In the genomic region with DNA sequence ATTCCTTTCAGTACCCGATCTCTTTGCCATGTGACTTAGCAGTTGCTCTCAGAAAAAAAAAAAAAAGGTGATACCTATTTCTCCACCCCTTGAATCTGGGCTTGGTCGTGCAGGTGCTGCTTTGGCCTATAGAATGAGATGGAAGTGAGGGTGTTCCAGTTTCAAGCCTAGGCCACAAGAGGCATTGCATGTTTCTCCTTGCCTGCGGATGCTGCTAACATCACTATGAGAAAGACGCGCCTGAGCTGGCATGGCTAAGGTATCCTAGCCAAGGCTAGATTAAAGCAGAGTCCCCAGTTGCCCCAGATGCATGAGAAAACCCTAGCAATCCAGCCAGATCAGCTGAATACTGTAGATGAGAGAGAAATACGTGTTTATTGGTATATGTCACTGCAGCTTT, we compare ENCODE assay signal across 26 cellular contexts. TPM values are rescaled to one million over a fixed set of nuclear protein-coding genes. Genes with fewer than 3 reads are reported as not detected.
DNase-seq lines count a peak whose midpoint lies in the region; ATAC-seq, FAIRE-seq and TF ChIP-seq lines count a peak whose summit lies in the region.
"Had no signal": no experiment of that assay in that cellular context is flagged by ENCODE, and none has a peak within 500 bp of the region (broad histone marks: within the 10 kb centered on the region; RNA-seq: fewer than 3 reads in every experiment).

No MANE protein-coding gene starts in this region.

- H3K4me1 Mint-ChIP-seq in H9, result no peaks in the 10 kb centered on the region
- peaks cover 2% of the 10 kb centered on the region for H3K4me1 Mint-ChIP-seq in activated naive CD8-positive, alpha-beta T cell treated with anti-CD3 and anti-CD28 coated beads for 36 hours

- TF ChIP-seq EP300 in A549 (IDR thresholded peaks at IDR 0.05) (no peak), K562 (IDR thresholded peaks at IDR 0.05; ENCODE audit: low read length) (no peak)

- 58% methylated on average over 6 of the region's 6 CpGs for WGBS in A549 (ENCODE audit: missing lambda C conversion rate)
- WGBS in H9 (ENCODE audit: extremely low coverage, insufficient read length, low lambda C conversion rate), result no CpG with 5 or more reads among the region's 6 CpGs
- 17% methylated on average over 6 of the region's 6 CpGs for WGBS in K562 (ENCODE audit: insufficient coverage, low coverage, missing lambda C conversion rate)
- WGBS in mesenchymal stem cell, result 69% methylated on average over 5 of the region's 6 CpGs

- FAIRE-seq in A549 (lab: Jason Lieb, UNC), result no peak
- peak; percentile 56 for FAIRE-seq in K562 (lab: Jason Lieb, UNC)
- FAIRE-seq: A204.1, GM12878, HTR-8/SVneo had no signal

- H3K27ac ChIP-seq in A549, result no peak overlapping the region
- H3K27ac ChIP-seq in H9 (ENCODE audit: insufficient read length, low read depth, low read length), result no peak overlapping the region
- no peak overlapping the region for H3K27ac ChIP-seq in K562 (ENCODE audit: extremely low read depth, low read depth, low read length)
- no peak overlapping the region for H3K27ac ChIP-seq in mesenchymal stem cell (ENCODE audit: low read length, poor library complexity, severe bottlenecking)
- H3K27ac ChIP-seq: BLaER1 had no signal

- no peaks in the 10 kb centered on the region for H3K4me1 ChIP-seq in A549
- no peaks in the 10 kb centered on the region for H3K4me1 ChIP-seq in H9 (ENCODE audit: insufficient read depth, low read length)
- peaks cover 0 to 6% of the 10 kb centered on the region in 2 experiments; a peak in 2 of 5 replicates for H3K4me1 ChIP-seq in K562 (replicated peaks in 1 of 2; ENCODE audit: control insufficient read depth in 2 of 2, insufficient read depth in 2 of 2, low read length in 2 of 2)
- peaks cover 2% of the 10 kb centered on the region for H3K4me1 ChIP-seq in mesenchymal stem cell (ENCODE audit: control insufficient read depth, insufficient read depth, low read depth, low read length)

- H2BK20ac ChIP-seq in H9 (ENCODE audit: low read depth, low read length, poor library complexity, severe bottlenecking), result no peak overlapping the region

- DNase-seq in A549 (ENCODE audit: low read depth in 1 of 2, low spot score in 1 of 2), result no peak
- DNase-seq in H9, result peak; percentile 43
- DNase-seq in K562 (ENCODE audit: extremely low read depth in 1 of 4, low spot score in 3 of 4), result no peak
- DNase-seq in islet precursor cell, result peak; percentile 47
- DNase-seq in NCI-H345 (lab: John Stamatoyannopoulos, UW), result no peak
- no peak for DNase-seq in activated naive CD8-positive, alpha-beta T cell treated with anti-CD3 and anti-CD28 coated beads for 36 hours
- no peak for DNase-seq in foreskin melanocyte
- DNase-seq in mesenchymal stem cell, result no peak
- DNase-seq: CD4-positive, alpha-beta memory T cell; GF-D8; GOT3; HFFc6; NCI-H1092 treated with DMSO at 0.1 percent for 48 hours; NCI-H146; NCI-H2029 treated with DMSO at 0.1 percent for 48 hours; NK-92 treated with Interleukin-12 subunit alpha and Interleukin-12 subunit beta, amount 100 ng/mL, for 24 hours; RPMI8226; SIG-M5 had no signal

- H2AFZ ChIP-seq in H9 (ENCODE audit: low read length) (no peak overlapping the region), K562 (ENCODE audit: low read depth, low read length) (no peak overlapping the region), mesenchymal stem cell (ENCODE audit: low read depth, low read length) (no peak overlapping the region)

- H3K9me3 Mint-ChIP-seq in H9, result no peaks in the 10 kb centered on the region; a peak in 1 of 5 replicates
- no peaks in the 10 kb centered on the region for H3K9me3 Mint-ChIP-seq in activated naive CD8-positive, alpha-beta T cell treated with anti-CD3 and anti-CD28 coated beads for 36 hours
- H3K9me3 Mint-ChIP-seq: CD4-positive, alpha-beta memory T cell; HFFc6 had no signal

- H3K9me3 ChIP-seq in A549 (no peaks in the 10 kb centered on the region), H9 (ENCODE audit: control insufficient read depth, low read depth, low read length) (no peaks in the 10 kb centered on the region), K562 (replicated peaks; ENCODE audit: control insufficient read depth, insufficient read depth, low read depth, low read length) (no peaks in the 10 kb centered on the region), mesenchymal stem cell (ENCODE audit: control insufficient read depth, low read length) (no peaks in the 10 kb centered on the region)
- H3K9me3 ChIP-seq: BLaER1 had no signal

- H3K14ac ChIP-seq in H9 (ENCODE audit: insufficient read depth, low read length) (no peak overlapping the region), mesenchymal stem cell (ENCODE audit: low read length in 2 of 2) (no peak overlapping the region)

- ATAC-seq in A549 (peak; percentile 52 to 62; a peak in 4 of 6 replicates), K562 (peak; percentile 60; the same call in 2 of the 3 replicates)
- ATAC-seq: GM12878, SK-N-SH treated with all-trans-retinoic acid at 6 μM for 48 hours had no signal

- no peak overlapping the region for H2BK15ac ChIP-seq in H9 (ENCODE audit: low read depth, low read length)
- no peak overlapping the region for H2BK15ac ChIP-seq in mesenchymal stem cell (ENCODE audit: low read depth, poor library complexity, severe bottlenecking)

- H4K91ac ChIP-seq in H9 (ENCODE audit: insufficient read length, low read depth, low read length) (no peak overlapping the region), mesenchymal stem cell (ENCODE audit: low read length) (no peak overlapping the region)

- H3K9ac ChIP-seq in H9 (ENCODE audit: extremely low read depth, insufficient read length, low read length), result no peak overlapping the region
- H3K9ac ChIP-seq in K562 (ENCODE audit: insufficient read depth in 1 of 2, low read depth in 2 of 2, low read length in 2 of 2), result no peak overlapping the region
- no peak overlapping the region for H3K9ac ChIP-seq in mesenchymal stem cell (ENCODE audit: low read length)
- H3K9ac ChIP-seq: BLaER1 had no signal

- peaks cover 16% of the 10 kb centered on the region for H3K27me3 Mint-ChIP-seq in H9 (ENCODE audit: low read depth)
- H3K27me3 Mint-ChIP-seq in activated naive CD8-positive, alpha-beta T cell treated with anti-CD3 and anti-CD28 coated beads for 36 hours, result peaks cover 6% of the 10 kb centered on the region
- H3K27me3 Mint-ChIP-seq: IgD-negative memory B cell had no signal

- no peaks in the 10 kb centered on the region for H3K79me2 ChIP-seq in H9 (ENCODE audit: insufficient read depth, low read length)
- H3K79me2 ChIP-seq in K562 (ENCODE audit: control insufficient read depth, insufficient read depth, low read length), result no peaks in the 10 kb centered on the region

- POLR2A ChIA-PET in A549 (lab: Yijun Ruan, JAX), result no interaction called here
- POLR2A ChIA-PET in K562 (lab: Yijun Ruan, JAX), result interaction anchor here (0.6 to 1.7 kb wide), 2 partner anchors 13 to 97 kb away, joined by 3 to 5 read pairs; no protein-coding TSS in a partner anchor

- H3K4ac ChIP-seq in H9 (ENCODE audit: low read depth, low read length) (no peak overlapping the region), mesenchymal stem cell (ENCODE audit: low read depth in 1 of 2, low read length in 2 of 2) (no peak overlapping the region)

- H3K79me1 ChIP-seq in H9 (ENCODE audit: insufficient read depth, low read depth, low read length, poor library complexity, severe bottlenecking), result no peaks in the 10 kb centered on the region
- no peaks in the 10 kb centered on the region for H3K79me1 ChIP-seq in mesenchymal stem cell (replicated peaks; ENCODE audit: low read length, poor library complexity, severe bottlenecking)

- no peak overlapping the region; a peak in 1 of 7 replicates for H3K27ac Mint-ChIP-seq in H9
- no peak overlapping the region for H3K27ac Mint-ChIP-seq in activated naive CD8-positive, alpha-beta T cell treated with anti-CD3 and anti-CD28 coated beads for 36 hours
- H3K27ac Mint-ChIP-seq: CD4-positive, alpha-beta memory T cell; HFFc6; IgD-negative memory B cell had no signal

- no peak overlapping the region for H4K5ac ChIP-seq in H9 (ENCODE audit: insufficient read length, low read depth, low read length)

- TF ChIP-seq CTCF in A549 (IDR thresholded peaks at IDR 0.05) (no peak), H9 (conservative IDR thresholded peaks at IDR 0.05) (no peak; the same call in 1 of the 3 replicates), K562 (IDR thresholded peaks at IDR 0.05 in 2 of 3, conservative IDR thresholded peaks at IDR 0.05 in 1 of 3; ENCODE audit: insufficient read depth in 2 of 3, low read depth in 1 of 3, low read length in 3 of 3) (peak in 1 of 3 experiments; percentile 3; a peak in 1 of 6 replicates)

- H3K4me2 ChIP-seq in A549, result no peak overlapping the region
- H3K4me2 ChIP-seq in H9 (ENCODE audit: insufficient read depth, insufficient read length, low read length), result no peak overlapping the region
- no peak overlapping the region for H3K4me2 ChIP-seq in K562 (ENCODE audit: insufficient read depth, low read length)
- H3K4me2 ChIP-seq in mesenchymal stem cell (ENCODE audit: low read length, poor library complexity, severe bottlenecking), result no peak overlapping the region
- H3K4me2 ChIP-seq: BLaER1 had no signal

- H3K18ac ChIP-seq in H9 (ENCODE audit: insufficient read length, low read depth, low read length), result no peak overlapping the region
- H3K18ac ChIP-seq in mesenchymal stem cell (ENCODE audit: low read depth in 1 of 2, low read length in 2 of 2), result no peak overlapping the region

- H3K9me1 ChIP-seq in K562 (ENCODE audit: control insufficient read depth, insufficient read depth, low read length), result no peaks in the 10 kb centered on the region

- H4K20me1 ChIP-seq in H9 (ENCODE audit: control insufficient read depth, insufficient read depth, insufficient read length), result no peaks in the 10 kb centered on the region
- H4K20me1 ChIP-seq in K562 (replicated peaks; ENCODE audit: control insufficient read depth, insufficient read depth, low read length), result peaks cover 4% of the 10 kb centered on the region; the same call in 1 of the 2 replicates
- H4K20me1 ChIP-seq: BLaER1 had no signal

- intact Hi-C loops in K562 (cut with micrococcal nuclease), result loop anchor here (10.0 kb wide), 1 partner anchor 814 kb away; no protein-coding TSS in a partner anchor

- no peak overlapping the region; a peak in 1 of 5 replicates for H3K4me3 Mint-ChIP-seq in H9
- H3K4me3 Mint-ChIP-seq in activated naive CD8-positive, alpha-beta T cell treated with anti-CD3 and anti-CD28 coated beads for 36 hours, result no peak overlapping the region
- H3K4me3 Mint-ChIP-seq: CD4-positive, alpha-beta memory T cell; HFFc6; IgD-negative memory B cell had no signal

- H3K56ac ChIP-seq in H9 (ENCODE audit: insufficient read length, low read depth, low read length), result no peak overlapping the region

- TF ChIP-seq RAD21 in A549 (conservative IDR thresholded peaks at IDR 0.05 in 1 of 2, IDR thresholded peaks at IDR 0.05 in 1 of 2) (no peak), K562 (CRISPR knock-in tag; conservative IDR thresholded peaks at IDR 0.05 in 1 of 2, IDR thresholded peaks at IDR 0.05 in 1 of 2) (no peak)

- H3K36me3 Mint-ChIP-seq in H9 (ENCODE audit: insufficient read depth in 1 of 3, low read depth in 3 of 3), result no peaks in the 10 kb centered on the region
- H3K36me3 Mint-ChIP-seq in activated naive CD8-positive, alpha-beta T cell treated with anti-CD3 and anti-CD28 coated beads for 36 hours, result no peaks in the 10 kb centered on the region
- H3K36me3 Mint-ChIP-seq: CD4-positive, alpha-beta memory T cell; IgD-negative memory B cell had no signal

- no peak overlapping the region for H2BK12ac ChIP-seq in H9 (ENCODE audit: insufficient read length, low read depth, low read length)
- H2BK12ac ChIP-seq in mesenchymal stem cell (ENCODE audit: low read length in 2 of 2), result no peak overlapping the region

- no peak for TF ChIP-seq POLR2A in A549 (IDR thresholded peaks at IDR 0.05; ENCODE audit: low read length)
- TF ChIP-seq POLR2A in K562 (conservative IDR thresholded peaks at IDR 0.05), result no peak

- no peak overlapping the region for H4K8ac ChIP-seq in H9 (replicated peaks; ENCODE audit: insufficient read length, low read depth, low read length)
- no peak overlapping the region for H4K8ac ChIP-seq in mesenchymal stem cell (ENCODE audit: low read length)

- H3K27me3 ChIP-seq in H9 (ENCODE audit: insufficient read depth, low read length) (no peaks in the 10 kb centered on the region), K562 (ENCODE audit: control insufficient read depth in 2 of 2, insufficient read depth in 2 of 2, low read length in 2 of 2) (peaks cover 0 to 15% of the 10 kb centered on the region in 2 experiments; a peak in 2 of 5 replicates), mesenchymal stem cell (ENCODE audit: control insufficient read depth in 1 of 2, insufficient read depth in 1 of 2, low read length in 2 of 2) (no peaks in the 10 kb centered on the region)
- H3K27me3 ChIP-seq: BLaER1 had no signal

- no peaks in the 10 kb centered on the region for H3K23me2 ChIP-seq in H9 (ENCODE audit: insufficient read length, low read depth, low read length, poor library complexity, severe bottlenecking)

- H2AK5ac ChIP-seq in H9 (ENCODE audit: insufficient read length, low read length), result no peak overlapping the region
- H2AK5ac ChIP-seq in mesenchymal stem cell (ENCODE audit: low read length, severe bottlenecking), result no peak overlapping the region

- in situ Hi-C loops in K562 (cut with MboI), result no loop called here

- H2BK5ac ChIP-seq in H9 (ENCODE audit: insufficient read length, low read length) (no peak overlapping the region), mesenchymal stem cell (ENCODE audit: low read depth, low read length, poor library complexity, severe bottlenecking) (no peak overlapping the region)

- CTCF ChIA-PET in A549 (lab: Yijun Ruan, JAX), result interaction anchor here (0.7 to 1.0 kb wide), 2 partner anchors 17 to 40 kb away, joined by 3 read pairs; no protein-coding TSS in a partner anchor
- CTCF ChIA-PET in K562 (lab: Yijun Ruan, JAX; ENCODE audit: low intra/inter-chr PET ratio), result no interaction called here

- H3K36me3 ChIP-seq in K562 (ENCODE audit: control insufficient read depth, insufficient read depth, low read length), result no peaks in the 10 kb centered on the region
- no peaks in the 10 kb centered on the region for H3K36me3 ChIP-seq in mesenchymal stem cell (ENCODE audit: control insufficient read depth in 1 of 2, insufficient read depth in 2 of 2, low read depth in 1 of 2, low read length in 2 of 2)
- H3K36me3 ChIP-seq: BLaER1 had no signal

- no peak overlapping the region for H2BK120ac ChIP-seq in H9 (ENCODE audit: low read depth, low read length, poor library complexity, severe bottlenecking)
- H2BK120ac ChIP-seq in mesenchymal stem cell (ENCODE audit: low read depth, low read length), result no peak overlapping the region

- no TSS peak for BruUV-seq in K562 (replicated peaks; lab: Mats Ljungman, UMichigan)

- no peak overlapping the region for H3K23ac ChIP-seq in H9 (ENCODE audit: insufficient read length, low read depth, low read length)
- no peak overlapping the region for H3K23ac ChIP-seq in mesenchymal stem cell (ENCODE audit: low read length in 2 of 2)

- no peak overlapping the region for H3T11ph ChIP-seq in H9 (ENCODE audit: low read length)

- H3K4me3 ChIP-seq in A549 (no peak overlapping the region), K562 (no peak overlapping the region), mesenchymal stem cell (ENCODE audit: insufficient read depth in 1 of 2, low read depth in 1 of 2, low read length in 2 of 2) (no peak overlapping the region)
- H3K4me3 ChIP-seq: BLaER1, GM12878 had no signal

RNA-seq across cellular contexts. Expression of a gene that starts 14.7 kb away (rescaled TPM):
- polyA plus RNA-seq in A549 (2011; rRNA removed) (0.06 and 0.12 TPM in 2 replicates), A549 (2017; fragmentation: RNase III; extraction: RNeasy Plus Mini Kit Qiagen cat#74134 plus additional on column Dnase treatment) (not detected in 3 replicates), K562 (2011; rRNA removed) (0.03 TPM in 1 of 2 replicates, not detected in the other), K562 (2014; fragmentation: Illumina TruSeq; extraction: Trizol) (not detected in 2 replicates), K562 (2014; fragmentation: Nextera tagmentation; extraction: Ambion mirVana) (not detected), K562 (2014; rRNA removed) (0.64 TPM in 1 of 2 replicates, not detected in the other)
- polyA plus RNA-seq in A549 (2012; cell fraction: cytosol; rRNA removed), result 0.04 and 0.10 TPM in 2 replicates
- polyA plus RNA-seq in A549 (2012; cell fraction: nucleus; rRNA removed), result 0.02 and 0.15 TPM in 2 replicates
- polyA minus RNA-seq in A549 (2011; rRNA and poly(A)+ RNA removed), result not detected in 2 replicates
- total RNA-seq in H9 (2021) (0.13 TPM in 1 of 2 replicates, not detected in the other), K562 (2014; rRNA removed) (not detected in 2 replicates), K562 (2014; rRNA removed; fragmentation: Illumina TruSeq; extraction: Trizol) (not detected in 2 replicates), K562 (2015; rRNA removed; fragmentation: Illumina TruSeq; extraction: Trizol) (not detected in 2 replicates), K562 (2021) (0.20 and 0.22 TPM in 2 replicates)
- not detected in 2 replicates for total RNA-seq in K562 (2011; cell fraction: chromatin; rRNA removed; ENCODE audit: low replicate concordance)
- not detected in 2 replicates for total RNA-seq in K562 (2011; cell fraction: nucleolus; rRNA removed)
- not detected in 2 replicates for total RNA-seq in K562 (2011; cell fraction: nucleoplasm; rRNA removed)
- polyA plus RNA-seq in K562 (2011; cell fraction: cytosol; rRNA removed), result 0.03 TPM in 1 of 2 replicates, not detected in the other
- polyA plus RNA-seq in K562 (2011; cell fraction: nucleus; rRNA removed), result 0.13 TPM in 1 of 2 replicates, not detected in the other
- polyA plus RNA-seq in K562 (2012), result 0.12 TPM in 1 of 2 replicates, not detected in the other
- 0.39 TPM in 1 of 2 replicates, not detected in the other for polyA minus RNA-seq in K562 (2011; rRNA and poly(A)+ RNA removed)
- not detected in 2 replicates for polyA minus RNA-seq in K562 (2011; cell fraction: cytosol; rRNA and poly(A)+ RNA removed)
- polyA minus RNA-seq in K562 (2011; cell fraction: nucleus; rRNA and poly(A)+ RNA removed), result not detected in 2 replicates
- not detected for total RNA-seq in activated naive CD8-positive, alpha-beta T cell treated with anti-CD3 and anti-CD28 coated beads for 36 hours
- polyA plus RNA-seq in mesenchymal stem cell (2013, experiment 1 of 2), result 0.06 TPM
- polyA plus RNA-seq in mesenchymal stem cell (2013, experiment 2 of 2), result 0.12 TPM
- total RNA-seq: NCI-H460, OCI-LY7 had no signal

RNA-seq across cellular contexts. Expression of a gene that starts 54.6 kb away (rescaled TPM):
- polyA plus RNA-seq in A549 (2011; rRNA removed) (0.15 and 0.22 TPM in 2 replicates), A549 (2017; fragmentation: RNase III; extraction: RNeasy Plus Mini Kit Qiagen cat#74134 plus additional on column Dnase treatment) (0.05 to 0.24 TPM (median 0.22 TPM) in 3 replicates), K562 (2011; rRNA removed) (1.1 and 1.5 TPM in 2 replicates), K562 (2014; fragmentation: Illumina TruSeq; extraction: Trizol) (0.03 and 0.09 TPM in 2 replicates), K562 (2014; fragmentation: Nextera tagmentation; extraction: Ambion mirVana) (not detected), K562 (2014; rRNA removed) (0.01 and 0.07 TPM in 2 replicates)
- polyA plus RNA-seq in A549 (2012; cell fraction: cytosol; rRNA removed), result 0.05 and 0.09 TPM in 2 replicates
- polyA plus RNA-seq in A549 (2012; cell fraction: nucleus; rRNA removed), result 0.18 and 0.38 TPM in 2 replicates
- 0.25 and 0.54 TPM in 2 replicates for polyA minus RNA-seq in A549 (2011; rRNA and poly(A)+ RNA removed)
- total RNA-seq in H9 (2021) (2.2 and 3.9 TPM in 2 replicates), K562 (2014; rRNA removed) (0.09 TPM in 1 of 2 replicates, not detected in the other), K562 (2014; rRNA removed; fragmentation: Illumina TruSeq; extraction: Trizol) (0.07 and 0.13 TPM in 2 replicates), K562 (2015; rRNA removed; fragmentation: Illumina TruSeq; extraction: Trizol) (not detected in 2 replicates), K562 (2021) (0.51 and 0.86 TPM in 2 replicates)
- total RNA-seq in K562 (2011; cell fraction: chromatin; rRNA removed; ENCODE audit: low replicate concordance), result 2.1 and 7.7 TPM in 2 replicates
- total RNA-seq in K562 (2011; cell fraction: nucleolus; rRNA removed), result 1.8 and 5.2 TPM in 2 replicates
- 3.0 and 3.6 TPM in 2 replicates for total RNA-seq in K562 (2011; cell fraction: nucleoplasm; rRNA removed)
- polyA plus RNA-seq in K562 (2011; cell fraction: cytosol; rRNA removed), result 0.71 and 1.6 TPM in 2 replicates
- polyA plus RNA-seq in K562 (2011; cell fraction: nucleus; rRNA removed), result 2.5 and 3.8 TPM in 2 replicates
- 0.14 and 0.29 TPM in 2 replicates for polyA plus RNA-seq in K562 (2012)
- 0.48 and 1.0 TPM in 2 replicates for polyA minus RNA-seq in K562 (2011; rRNA and poly(A)+ RNA removed)
- polyA minus RNA-seq in K562 (2011; cell fraction: cytosol; rRNA and poly(A)+ RNA removed), result 2.6 and 3.1 TPM in 2 replicates
- 1.5 and 3.9 TPM in 2 replicates for polyA minus RNA-seq in K562 (2011; cell fraction: nucleus; rRNA and poly(A)+ RNA removed)
- total RNA-seq in activated naive CD8-positive, alpha-beta T cell treated with anti-CD3 and anti-CD28 coated beads for 36 hours, result 1 to 10 TPM; 1.1 to 1.5 TPM
- polyA plus RNA-seq in mesenchymal stem cell (2013, experiment 1 of 2), result 203 TPM
- polyA plus RNA-seq in mesenchymal stem cell (2013, experiment 2 of 2), result 211 TPM
- total RNA-seq: CD4-positive, alpha-beta memory T cell had no signal
- polyA plus RNA-seq: CD4-positive, alpha-beta memory T cell had no signal

Comparison
In these comparisons a context has a peak if more than half of its experiments do, and no peak if none do; other contexts are left out.
1. DNase-seq: peak in H9 (single experiment) and islet precursor cell (single experiment); none in A549 (0 of 2), K562 (0 of 4), NCI-H345 (single experiment), activated naive CD8-positive, alpha-beta T cell treated with anti-CD3 and anti-CD28 coated beads for 36 hours (single experiment), foreskin melanocyte (single experiment) and mesenchymal stem cell (single experiment).